ENCODE assay signal across 35 cellular contexts in genomic region chr4:30616943-30617646, GRCh38.
DNase-seq lines count a peak whose midpoint lies in the region; ATAC-seq, FAIRE-seq and TF ChIP-seq lines count a peak whose summit lies in the region.
"Had no signal": no experiment of that assay in that cellular context is flagged by ENCODE, and none has a peak within 500 bp of the region (broad histone marks: within the 10 kb centered on the region; RNA-seq: fewer than 3 reads in every experiment).

No MANE protein-coding gene starts in this region.

- no peak overlapping the region for H3K4me3 Mint-ChIP-seq in GM23338
- H3K4me3 Mint-ChIP-seq in activated CD4-positive, alpha-beta memory T cell treated with anti-CD3 and anti-CD28 coated beads for 36 hours: no peak overlapping the region
- H3K4me3 Mint-ChIP-seq: activated naive CD8-positive, alpha-beta T cell treated with anti-CD3 and anti-CD28 coated beads for 36 hours; mesothelial cell of epicardium; naive thymus-derived CD4-positive, alpha-beta T cell had no signal

- no peaks in the 10 kb centered on the region for H3K36me3 ChIP-seq in GM23338 (ENCODE audit: insufficient read depth)
- no peaks in the 10 kb centered on the region for H3K36me3 ChIP-seq in H1 (ENCODE audit: control insufficient read depth in 2 of 4, insufficient read depth in 4 of 4, low read length in 3 of 4)
- H3K36me3 ChIP-seq: neutrophil, right lobe of liver, stomach, uterus had no signal

- no peak overlapping the region for H4K5ac ChIP-seq in H1 (ENCODE audit: insufficient read length, low read depth, low read length)

- H3K4me3 ChIP-seq in GM23338 (no peak overlapping the region), H1 (ENCODE audit: extremely low read depth in 1 of 4, insufficient read depth in 2 of 4, low read depth in 3 of 4, low read length in 4 of 4) (no peak overlapping the region)
- H3K4me3 ChIP-seq: K562, PC-9, right lobe of liver, stomach, uterus had no signal

- H4K8ac ChIP-seq in H1 (ENCODE audit: extremely low read depth, insufficient read depth, low read length): no peak overlapping the region

- peak overlapping the region; percentile 66 for H3K27ac Mint-ChIP-seq in GM23338
- no peak overlapping the region for H3K27ac Mint-ChIP-seq in activated CD4-positive, alpha-beta memory T cell treated with anti-CD3 and anti-CD28 coated beads for 36 hours
- H3K27ac Mint-ChIP-seq: activated naive CD8-positive, alpha-beta T cell treated with anti-CD3 and anti-CD28 coated beads for 36 hours; mesothelial cell of epicardium; naive thymus-derived CD4-positive, alpha-beta T cell had no signal

- CTCF ChIA-PET in H1 (lab: Charles Lee; ENCODE audit: partially characterized antibody): interaction anchor here (0.7 kb wide), 1 partner anchor 108 kb away, joined by 3 read pairs; no protein-coding TSS in a partner anchor
- CTCF ChIA-PET in activated CD4-positive, alpha-beta memory T cell treated with anti-CD3 and anti-CD28 coated beads for 36 hours (lab: Charles Lee): no interaction called here

- TF ChIP-seq RAD21 in H1 (IDR thresholded peaks at IDR 0.05 in 1 of 2, conservative IDR thresholded peaks at IDR 0.05 in 1 of 2; ENCODE audit: low read depth in 2 of 2, low read length in 2 of 2): no peak

- TF ChIP-seq EP300 in H1 (IDR thresholded peaks at IDR 0.05; ENCODE audit: borderline replicate concordance in 1 of 2, low read depth in 2 of 2, low read length in 2 of 2): no peak

- H3K27me3 ChIP-seq in GM23338 (ENCODE audit: insufficient read depth) (no peaks in the 10 kb centered on the region), H1 (replicated peaks in 1 of 4; ENCODE audit: control insufficient read depth in 3 of 4, extremely low read depth in 1 of 4, insufficient read depth in 3 of 4, low read length in 3 of 4) (no peaks in the 10 kb centered on the region)
- H3K27me3 ChIP-seq: neutrophil, right lobe of liver, stomach, uterus had no signal

- no peak overlapping the region for H4K91ac ChIP-seq in H1 (replicated peaks; ENCODE audit: insufficient read length, low read length)

- H3K18ac ChIP-seq in H1 (ENCODE audit: extremely low read depth, low read length): no peak overlapping the region

- ATAC-seq in GM23338: no peak
- no peak for ATAC-seq in HG02884 (IDR thresholded peaks at IDR 0.05; ENCODE audit: unreplicated experiment)
- ATAC-seq: K562; left ventricle myocardium superior; naive thymus-derived CD4-positive, alpha-beta T cell; right lobe of liver had no signal

- intact Hi-C loops in activated CD4-positive, alpha-beta memory T cell treated with anti-CD3 and anti-CD28 coated beads for 36 hours (cut with micrococcal nuclease): no loop called here

- H3K4ac ChIP-seq in H1 (replicated peaks; ENCODE audit: insufficient read length, low read depth, low read length): no peak overlapping the region

- no peaks in the 10 kb centered on the region for H3F3A ChIP-seq in GM23338 (replicated peaks; ENCODE audit: low read depth)

- no peaks in the 10 kb centered on the region for H3K23me2 ChIP-seq in H1 (ENCODE audit: low read depth, low read length)

- no peak overlapping the region for H2BK5ac ChIP-seq in H1 (ENCODE audit: low read depth, low read length)

- H3K27ac ChIP-seq in GM23338 (ENCODE audit: low read depth) (no peak overlapping the region), H1 (ENCODE audit: low read depth, low read length) (no peak overlapping the region)
- H3K27ac ChIP-seq: neutrophil, PC-9, right lobe of liver, stomach, uterus, VCaP had no signal

- no peaks in the 10 kb centered on the region for H3K27me3 Mint-ChIP-seq in GM23338 (ENCODE audit: insufficient read depth, low read depth, poor library complexity)
- H3K27me3 Mint-ChIP-seq in activated CD4-positive, alpha-beta memory T cell treated with anti-CD3 and anti-CD28 coated beads for 36 hours: no peaks in the 10 kb centered on the region
- H3K27me3 Mint-ChIP-seq: activated naive CD8-positive, alpha-beta T cell treated with anti-CD3 and anti-CD28 coated beads for 36 hours; naive thymus-derived CD4-positive, alpha-beta T cell had no signal

- no peak overlapping the region for H2BK15ac ChIP-seq in H1 (ENCODE audit: low read length)

- H3K4me2 ChIP-seq in GM23338 (no peak overlapping the region), H1 (ENCODE audit: insufficient read depth in 1 of 2, low read depth in 2 of 2, low read length in 2 of 2) (no peak overlapping the region)
- H3K4me2 ChIP-seq: PC-9 had no signal

- H3K36me3 Mint-ChIP-seq in GM23338 (ENCODE audit: low read depth): no peaks in the 10 kb centered on the region
- no peaks in the 10 kb centered on the region for H3K36me3 Mint-ChIP-seq in activated CD4-positive, alpha-beta memory T cell treated with anti-CD3 and anti-CD28 coated beads for 36 hours
- H3K36me3 Mint-ChIP-seq: activated naive CD8-positive, alpha-beta T cell treated with anti-CD3 and anti-CD28 coated beads for 36 hours; mesothelial cell of epicardium; naive thymus-derived CD4-positive, alpha-beta T cell had no signal

- H2AFZ ChIP-seq in GM23338: peak overlapping the region; percentile 74; the same call in 1 of the 2 replicates
- peak overlapping the region; percentile 56; the same call in 1 of the 2 replicates for H2AFZ ChIP-seq in H1 (ENCODE audit: low read length)
- H2AFZ ChIP-seq: PC-9 had no signal

- no peaks in the 10 kb centered on the region for H3K4me1 ChIP-seq in GM23338 (ENCODE audit: insufficient read depth)
- H3K4me1 ChIP-seq in H1 (replicated peaks in 1 of 4; ENCODE audit: control insufficient read depth in 3 of 4, insufficient read depth in 4 of 4, low read length in 3 of 4): no peaks in the 10 kb centered on the region
- H3K4me1 ChIP-seq: right lobe of liver, stomach, uterus had no signal

- FAIRE-seq in H1 (lab: Jason Lieb, UNC): no peak
- FAIRE-seq: A204.1, endometrium, HTR-8/SVneo, K562 had no signal

- H3K9ac ChIP-seq in H1 (replicated peaks in 1 of 4; ENCODE audit: extremely low read depth in 1 of 4, low read depth in 3 of 4, low read length in 3 of 4): no peak overlapping the region

- no peak overlapping the region for H2BK20ac ChIP-seq in H1 (ENCODE audit: low read length)

- no peaks in the 10 kb centered on the region for H3K79me2 ChIP-seq in GM23338 (replicated peaks; ENCODE audit: insufficient read depth)
- H3K79me2 ChIP-seq in H1 (ENCODE audit: control insufficient read depth in 1 of 2, insufficient read depth in 2 of 2, low read length in 2 of 2): no peaks in the 10 kb centered on the region

- H3K9me3 Mint-ChIP-seq in GM23338: no peaks in the 10 kb centered on the region
- peaks cover 5% of the 10 kb centered on the region for H3K9me3 Mint-ChIP-seq in activated CD4-positive, alpha-beta memory T cell treated with anti-CD3 and anti-CD28 coated beads for 36 hours
- H3K9me3 Mint-ChIP-seq: mesothelial cell of epicardium had no signal

- H2BK12ac ChIP-seq in H1 (ENCODE audit: low read depth, low read length): no peak overlapping the region

- TF ChIP-seq CTCF in GM23338 (conservative IDR thresholded peaks at IDR 0.05; ENCODE audit: low read depth in 2 of 2) (no peak), H1 (IDR thresholded peaks at IDR 0.05; ENCODE audit: control extremely low read depth in 1 of 3, insufficient read depth in 1 of 3, low read depth in 1 of 3, low read length in 3 of 3) (no peak)

- no peaks in the 10 kb centered on the region for H3K79me1 ChIP-seq in H1 (ENCODE audit: low read depth, low read length)

- DNase-seq in GM23338 (ENCODE audit: low spot score) (no peak), SK-MEL-5 (ENCODE audit: low read depth, low spot score) (peak; percentile 2), H1 (ENCODE audit: low read depth in 1 of 2, low spot score in 2 of 2) (no peak), iris pigment epithelial cell (ENCODE audit: low read depth) (peak; percentile 7), SK-N-DZ (ENCODE audit: low spot score) (no peak)
- DNase-seq in activated CD4-positive, alpha-beta memory T cell treated with anti-CD3 and anti-CD28 coated beads for 36 hours: no peak
- no peak for DNase-seq in activated effector memory CD4-positive, alpha-beta T cell treated with anti-CD3 and anti-CD28 coated beads, Interleukin-2, amount 50 U/mL, for 16 hours
- DNase-seq: activated CD4-positive, alpha-beta T cell treated with anti-CD3 and anti-CD28 coated beads for 48 hours; activated CD8-positive, alpha-beta memory T cell treated with anti-CD3 and anti-CD28 coated beads for 24 hours; activated naive CD8-positive, alpha-beta T cell treated with anti-CD3 and anti-CD28 coated beads for 36 hours; aorta; dermis blood vessel endothelial cell; GDM1; islet precursor cell; left ventricle myocardium superior; MM.1S; naive thymus-derived CD4-positive, alpha-beta T cell; NCI-H2029; NCI-H526 treated with DMSO at 0.1 percent for 48 hours; NK-92 treated with Interleukin-12 subunit alpha and Interleukin-12 subunit beta, amount 100 ng/mL, for 24 hours; PC-9; right lobe of liver; Right ventricle myocardium superior; stimulated activated CD4-positive, alpha-beta T cell treated with anti-CD3 and anti-CD28 coated beads, Interleukin-4, amount 100 ng/mL, for 1 hour; stomach; T-helper 2 cell; uterus had no signal

- H3K9me2 ChIP-seq in GM23338 (ENCODE audit: insufficient read depth): no peaks in the 10 kb centered on the region

- H4K20me1 ChIP-seq in GM23338 (replicated peaks; ENCODE audit: insufficient read depth) (no peaks in the 10 kb centered on the region), H1 (replicated peaks in 1 of 2; ENCODE audit: control insufficient read depth in 1 of 2, insufficient read depth in 2 of 2, low read length in 2 of 2) (no peaks in the 10 kb centered on the region)

- H3K4me1 Mint-ChIP-seq in GM23338: no peaks in the 10 kb centered on the region
- no peaks in the 10 kb centered on the region for H3K4me1 Mint-ChIP-seq in activated CD4-positive, alpha-beta memory T cell treated with anti-CD3 and anti-CD28 coated beads for 36 hours (ENCODE audit: low read depth)
- H3K4me1 Mint-ChIP-seq: activated naive CD8-positive, alpha-beta T cell treated with anti-CD3 and anti-CD28 coated beads for 36 hours; mesothelial cell of epicardium; naive thymus-derived CD4-positive, alpha-beta T cell had no signal

- no peak overlapping the region for H2AK5ac ChIP-seq in H1 (ENCODE audit: low read depth, low read length)

- no peak overlapping the region for H3K56ac ChIP-seq in H1 (replicated peaks; ENCODE audit: insufficient read length, low read depth, low read length)

- POLR2A ChIA-PET in H1 (lab: Charles Lee; ENCODE audit: partially characterized antibody): no interaction called here
- POLR2A ChIA-PET in activated CD4-positive, alpha-beta memory T cell treated with anti-CD3 and anti-CD28 coated beads for 36 hours (lab: Charles Lee): no interaction called here

- no peak overlapping the region for H3K14ac ChIP-seq in H1 (ENCODE audit: insufficient read length)

- no peak overlapping the region for H2BK120ac ChIP-seq in H1 (replicated peaks; ENCODE audit: low read depth, low read length)

- H3K9me3 ChIP-seq in H1 (ENCODE audit: insufficient read depth in 2 of 2, low read depth in 1 of 2, low read length in 1 of 2): no peaks in the 10 kb centered on the region
- H3K9me3 ChIP-seq: neutrophil, right lobe of liver, stomach, uterus had no signal

- WGBS in H1 (ENCODE audit: extremely low coverage in 1 of 2, insufficient coverage in 1 of 2, insufficient read length in 1 of 2, insufficient replicate concordance in 2 of 2, low coverage in 1 of 2, low lambda C conversion rate in 2 of 2, missing lambda C conversion rate in 1 of 2), 2 experiments: 95% methylated on average over 2 of the region's 2 CpGs; no CpG with 5 or more reads in 1 of the 2 experiments

- TF ChIP-seq POLR2A in H1 (IDR thresholded peaks at IDR 0.05; ENCODE audit: control extremely low read depth in 1 of 2, low read depth in 2 of 2, low read length in 2 of 2): no peak

- H3K23ac ChIP-seq in H1 (ENCODE audit: insufficient read length): no peak overlapping the region

- in situ Hi-C loops in SK-MEL-5 (cut with HindIII; ENCODE audit: low pct_unique_long_range_greater_than_20kb, low sequenced_read_pairs): no loop called here

Comparison
In these comparisons a context has a peak if more than half of its experiments do, and no peak if none do; other contexts are left out.
1. DNase-seq: peak in SK-MEL-5 (single experiment) and iris pigment epithelial cell (single experiment); none in GM23338 (single experiment), H1 (0 of 2), activated CD4-positive, alpha-beta memory T cell treated with anti-CD3 and anti-CD28 coated beads for 36 hours (single experiment), SK-N-DZ (single experiment) and activated effector memory CD4-positive, alpha-beta T cell treated with anti-CD3 and anti-CD28 coated beads, Interleukin-2, amount 50 U/mL, for 16 hours (single experiment).